Comparison of ENCODE assay signal across 14 cellular contexts in genomic region chr5:143985832-143986485, GRCh38.
DNase-seq lines count a peak whose midpoint lies in the region; ATAC-seq and TF ChIP-seq lines count a peak whose summit lies in the region.
"Had no signal": no experiment of that assay in that cellular context is flagged by ENCODE, and none has a peak within 500 bp of the region (broad histone marks: within the 10 kb centered on the region; RNA-seq: fewer than 3 reads in every experiment).

No MANE protein-coding gene starts in this region.

- ATAC-seq in left colon (peak; percentile 96), HG02798 (IDR thresholded peaks at IDR 0.05; ENCODE audit: poor library complexity, unreplicated experiment) (no peak)
- ATAC-seq in activated naive CD4-positive, alpha-beta T cell treated with anti-CD3 and anti-CD28 coated beads, Interleukin-2, amount 50 U/mL, for 72 hours: no peak
- ATAC-seq: stimulated activated effector memory CD8-positive, alpha-beta T cell treated with anti-CD3 and anti-CD28 coated beads, Interleukin-12 subunit alpha, Interleukin-12 subunit beta, amount 100 ng/mL, for 72 hours had no signal

- intact Hi-C loops in left colon (cut with DNase I, micrococcal nuclease): no loop called here

- CTCF ChIA-PET in AG04450 (lab: Charles Lee): interaction anchor here (1.5 kb wide), 1 partner anchor 153 kb away, joined by 3 read pairs; no protein-coding TSS in a partner anchor

- peak; percentile 16 for DNase-seq in AG04450 (ENCODE audit: low read depth, low spot score)
- DNase-seq in HT1080 (ENCODE audit: low read depth): peak; percentile 83
- DNase-seq in cardiac fibroblast (ENCODE audit: low read depth in 2 of 2): peak; percentile 54 to 87
- peak in 1 of 2 donors; percentile 4 for DNase-seq in left colon
- no peak for DNase-seq in NCI-H1048 (lab: John Stamatoyannopoulos, UW)
- no peak for DNase-seq in C1 segment of cervical spinal cord (lab: John Stamatoyannopoulos, UW)
- DNase-seq in activated naive CD4-positive, alpha-beta T cell treated with anti-CD3 and anti-CD28 coated beads, Interleukin-2, amount 50 U/mL, for 72 hours (ENCODE audit: low spot score in 2 of 2): no peak
- DNase-seq: caudate nucleus; head of caudate nucleus; NCI-H524; stimulated activated CD4-positive, alpha-beta T cell treated with anti-CD3 and anti-CD28 coated beads, Interleukin-12 subunit alpha, Interleukin-12 subunit beta, amount 100 ng/mL, for 4 hours had no signal

- H3K4me3 ChIP-seq in AG04450 (ENCODE audit: low read depth, low read length) (no peak overlapping the region), cardiac fibroblast (replicated peaks in 1 of 2; ENCODE audit: low read depth in 2 of 2, low read length in 2 of 2) (no peak overlapping the region)

- POLR2A ChIA-PET in AG04450 (lab: Yijun Ruan, JAX): no interaction called here

- H3K27ac Mint-ChIP-seq in activated naive CD4-positive, alpha-beta T cell treated with anti-CD3 and anti-CD28 coated beads, Interleukin-2, amount 50 U/mL, for 72 hours: no peak overlapping the region
- H3K27ac Mint-ChIP-seq: stimulated activated effector memory CD8-positive, alpha-beta T cell treated with anti-CD3 and anti-CD28 coated beads, Interleukin-12 subunit alpha, Interleukin-12 subunit beta, amount 100 ng/mL, for 72 hours had no signal

- peaks cover 0 to 4% of the 10 kb centered on the region in 2 donors for H3K9me3 Mint-ChIP-seq in activated naive CD4-positive, alpha-beta T cell treated with anti-CD3 and anti-CD28 coated beads, Interleukin-2, amount 50 U/mL, for 72 hours
- H3K9me3 Mint-ChIP-seq: stimulated activated effector memory CD8-positive, alpha-beta T cell treated with anti-CD3 and anti-CD28 coated beads, Interleukin-12 subunit alpha, Interleukin-12 subunit beta, amount 100 ng/mL, for 72 hours had no signal

- peak overlapping the region; percentile 49 for H3K27ac ChIP-seq in AG04450 (ENCODE audit: low read depth, low read length)
- H3K27ac ChIP-seq: C4-2B had no signal

- no peaks in the 10 kb centered on the region for H3K9me3 ChIP-seq in AG04450 (ENCODE audit: control insufficient read depth, insufficient read depth, low read length)

- TF ChIP-seq CTCF in AG04450 (IDR thresholded peaks at IDR 0.05; ENCODE audit: low read depth, low read length) (no peak), cardiac fibroblast (IDR thresholded peaks at IDR 0.05; ENCODE audit: low read depth, low read length) (no peak)

- no peaks in the 10 kb centered on the region for H3K27me3 ChIP-seq in AG04450 (ENCODE audit: control insufficient read depth, insufficient read depth, low read length)

- H3K36me3 Mint-ChIP-seq in activated naive CD4-positive, alpha-beta T cell treated with anti-CD3 and anti-CD28 coated beads, Interleukin-2, amount 50 U/mL, for 72 hours: no peaks in the 10 kb centered on the region
- H3K36me3 Mint-ChIP-seq: stimulated activated effector memory CD8-positive, alpha-beta T cell treated with anti-CD3 and anti-CD28 coated beads, Interleukin-12 subunit alpha, Interleukin-12 subunit beta, amount 100 ng/mL, for 72 hours had no signal

Comparison
In these comparisons a context has a peak if more than half of its experiments do, and no peak if none do; other contexts are left out.
1. DNase-seq: peak in AG04450 (single experiment), HT1080 (single experiment) and cardiac fibroblast (2 of 2); none in NCI-H1048 (single experiment), C1 segment of cervical spinal cord (0 of 14) and activated naive CD4-positive, alpha-beta T cell treated with anti-CD3 and anti-CD28 coated beads, Interleukin-2, amount 50 U/mL, for 72 hours (0 of 2).